24 cellular contexts compared by ENCODE assay signal in the genomic region with DNA sequence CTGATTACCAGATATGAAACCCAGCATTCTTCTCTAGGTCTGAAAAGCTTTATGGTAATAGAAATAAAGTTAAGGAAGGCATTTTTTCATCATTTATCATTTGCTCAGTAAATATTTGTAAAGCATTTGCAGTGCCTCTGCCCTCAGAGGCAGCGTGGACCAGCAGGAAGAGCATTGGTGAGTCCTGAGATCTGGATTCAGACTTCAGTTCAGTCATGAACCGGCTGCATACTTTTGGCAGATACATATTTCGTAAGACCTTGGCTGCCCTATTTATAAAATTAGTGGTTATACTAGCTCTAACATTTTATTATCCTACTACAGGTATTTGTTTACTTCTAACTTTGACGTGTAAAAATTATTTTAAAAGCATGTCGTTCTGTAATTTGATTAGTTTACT.
DNase-seq lines count a peak whose midpoint lies in the region; ATAC-seq lines count a peak whose summit lies in the region.
"Had no signal": no experiment of that assay in that cellular context is flagged by ENCODE, and none has a peak within 500 bp of the region (broad histone marks: within the 10 kb centered on the region; RNA-seq: fewer than 3 reads in every experiment).

No MANE protein-coding gene starts in this region.

- ATAC-seq in central memory CD8-positive, alpha-beta T cell (replicated peaks; ENCODE audit: extremely low read depth, poor library complexity, severe bottlenecking), result no peak
- no peak for ATAC-seq in right cardiac atrium
- ATAC-seq: Right ventricle myocardium inferior had no signal

- peak overlapping the region; percentile 69 for H3K27ac Mint-ChIP-seq in central memory CD8-positive, alpha-beta T cell (ENCODE audit: low read depth)

- peaks cover 3% of the 10 kb centered on the region for H3K36me3 Mint-ChIP-seq in central memory CD8-positive, alpha-beta T cell (ENCODE audit: insufficient read depth)

- H3K4me1 ChIP-seq in GM23248 (ENCODE audit: insufficient read depth) (peaks cover 10% of the 10 kb centered on the region), right cardiac atrium (ENCODE audit: control insufficient read depth, insufficient read depth, low read length) (no peaks in the 10 kb centered on the region)

- no peaks in the 10 kb centered on the region for H3K36me3 ChIP-seq in GM23248 (ENCODE audit: low read depth)

- H3K27me3 Mint-ChIP-seq in central memory CD8-positive, alpha-beta T cell, result no peaks in the 10 kb centered on the region
- H3K27me3 Mint-ChIP-seq: CD8-positive, alpha-beta memory T cell had no signal

- no peaks in the 10 kb centered on the region for H3K79me2 ChIP-seq in GM23248 (ENCODE audit: insufficient read depth)

- in situ Hi-C loops in GM23248 (cut with MboI), result no loop called here

- H3K27me3 ChIP-seq in GM23248 (replicated peaks; ENCODE audit: insufficient read depth) (no peaks in the 10 kb centered on the region), right cardiac atrium (ENCODE audit: control insufficient read depth, insufficient read depth) (no peaks in the 10 kb centered on the region)

- no peaks in the 10 kb centered on the region for H3K9me3 Mint-ChIP-seq in central memory CD8-positive, alpha-beta T cell
- H3K9me3 Mint-ChIP-seq: CD8-positive, alpha-beta memory T cell had no signal

- DNase-seq in GM23248 (peak; percentile 16), MV-4-11 (lab: John Stamatoyannopoulos, UW) (peak; percentile 3), iris pigment epithelial cell (ENCODE audit: low read depth) (peak; percentile 55), NCI-H2081 treated with DMSO at 0.1 percent for 48 hours (lab: John Stamatoyannopoulos, UW) (no peak), right cardiac atrium (no peak), C1 segment of cervical spinal cord (lab: John Stamatoyannopoulos, UW) (no peak)
- DNase-seq in central memory CD8-positive, alpha-beta T cell (ENCODE audit: low spot score in 2 of 2), result no peak
- DNase-seq: Calu3; CD8-positive, alpha-beta memory T cell; DMS153; GDM1; Karpas-422; NCI-H1092 treated with DMSO at 0.1 percent for 48 hours; NCI-H146; NCI-H2029; NCI-H2171; NCI-H345; NCI-H524; NCI-H774; NK-92 treated with Interleukin-12 subunit alpha and Interleukin-12 subunit beta, amount 100 ng/mL, for 24 hours; OCI-M1; SW 1271 had no signal

- no peaks in the 10 kb centered on the region; the same call in 1 of the 2 replicates for H3F3A ChIP-seq in GM23248 (ENCODE audit: insufficient read depth)

- WGBS in GM23248 (ENCODE audit: low coverage in 1 of 2, low lambda C conversion rate in 2 of 2, missing lambda C conversion rate in 2 of 2), 2 experiments, result 92 to 95% methylated on average over 5 of the region's 5 CpGs
- 88% methylated on average over 5 of the region's 5 CpGs for WGBS in right cardiac atrium

- H3K4me1 Mint-ChIP-seq in central memory CD8-positive, alpha-beta T cell, result no peaks in the 10 kb centered on the region

- H3K27ac ChIP-seq in GM23248 (no peak overlapping the region), right cardiac atrium (ENCODE audit: low read length) (no peak overlapping the region)
- H3K27ac ChIP-seq: C4-2B had no signal

- no peak overlapping the region for H3K4me2 ChIP-seq in GM23248 (ENCODE audit: unreplicated experiment)

- intact Hi-C loops in right cardiac atrium (cut with DNase I), result no loop called here

- H3K4me3 Mint-ChIP-seq in central memory CD8-positive, alpha-beta T cell, result no peak overlapping the region
- H3K4me3 Mint-ChIP-seq: CD8-positive, alpha-beta memory T cell had no signal

- H3K4me3 ChIP-seq in GM23248 (no peak overlapping the region), right cardiac atrium (ENCODE audit: low read length) (no peak overlapping the region)

- H3K9ac ChIP-seq in GM23248, result no peak overlapping the region

- H2AFZ ChIP-seq in GM23248, result no peak overlapping the region

- H3K9me2 ChIP-seq in GM23248 (ENCODE audit: insufficient read depth), result no peaks in the 10 kb centered on the region

- H4K20me1 ChIP-seq in GM23248 (ENCODE audit: insufficient read depth), result no peaks in the 10 kb centered on the region

- H3K9me3 ChIP-seq in GM23248 (ENCODE audit: low read depth) (no peaks in the 10 kb centered on the region), right cardiac atrium (ENCODE audit: control insufficient read depth, low read length) (no peaks in the 10 kb centered on the region)

Comparison
In these comparisons a context has a peak if more than half of its experiments do, and no peak if none do; other contexts are left out.
1. DNase-seq: peak in GM23248 (single experiment), MV-4-11 (single experiment) and iris pigment epithelial cell (single experiment); none in central memory CD8-positive, alpha-beta T cell (0 of 2), NCI-H2081 treated with DMSO at 0.1 percent for 48 hours (single experiment), right cardiac atrium (0 of 3) and C1 segment of cervical spinal cord (0 of 14).